In genomic region chr4:190114991-190115390, GRCh38 we compare ENCODE assay signal across 15 cellular contexts. TPM values are rescaled to one million over a fixed set of nuclear protein-coding genes. Genes with fewer than 3 reads are reported as not detected.
DNase-seq lines count a peak whose midpoint lies in the region; ATAC-seq and TF ChIP-seq lines count a peak whose summit lies in the region.
"Not testable (repeated sequence)": the region's sequence is repeated elsewhere in the genome, so short reads cannot be mapped to it uniquely, and the experiment has no call there.
"Had no signal": no experiment of that assay in that cellular context is flagged by ENCODE, and none has a peak within 500 bp of the region (broad histone marks: within the 10 kb centered on the region; RNA-seq: fewer than 3 reads in every experiment).

No MANE protein-coding gene starts in this region.

- DNase-seq in HT1080 (ENCODE audit: low read depth), result peak; percentile 0
- peak; percentile 4 for DNase-seq in MM.1S
- peak; percentile 2 for DNase-seq in activated naive CD8-positive, alpha-beta T cell treated with anti-CD3 and anti-CD28 coated beads, Interleukin-2, amount 50 U/mL, for 24 hours
- peak; percentile 43 for DNase-seq in cardiac septum (ENCODE audit: low spot score)
- DNase-seq in left lobe of liver (ENCODE audit: low spot score), result peak; percentile 35
- peak; percentile 46 for DNase-seq in sigmoid colon
- peak; percentile 2 for DNase-seq in superior temporal gyrus (ENCODE audit: extremely low spot score)

- H3F3A ChIP-seq in MM.1S (ENCODE audit: insufficient read depth, low read length), result not testable (repeated sequence)

- not testable (repeated sequence) for TF ChIP-seq EP300 in sigmoid colon (IDR thresholded peaks at IDR 0.05)

- H3K27ac ChIP-seq in MM.1S (ENCODE audit: low read length); sigmoid colon: not testable (repeated sequence)

- not testable (repeated sequence) for H3K4me2 ChIP-seq in MM.1S (ENCODE audit: low read depth, low read length)

- not testable (repeated sequence) for H3K27ac Mint-ChIP-seq in activated naive CD8-positive, alpha-beta T cell treated with anti-CD3 and anti-CD28 coated beads, Interleukin-2, amount 50 U/mL, for 24 hours

- not testable (repeated sequence) for H3K27me3 Mint-ChIP-seq in activated naive CD8-positive, alpha-beta T cell treated with anti-CD3 and anti-CD28 coated beads, Interleukin-2, amount 50 U/mL, for 24 hours

- H3K36me3 ChIP-seq in MM.1S (replicated peaks; ENCODE audit: insufficient read depth, low read length); sigmoid colon: not testable (repeated sequence)

- not testable (repeated sequence) for H3K79me2 ChIP-seq in MM.1S (ENCODE audit: low read length)

- not testable (repeated sequence) for H2AFZ ChIP-seq in MM.1S (ENCODE audit: low read length)

- not testable (repeated sequence) for H3K36me3 Mint-ChIP-seq in activated naive CD8-positive, alpha-beta T cell treated with anti-CD3 and anti-CD28 coated beads, Interleukin-2, amount 50 U/mL, for 24 hours (ENCODE audit: low read depth)

- not testable (repeated sequence) for ATAC-seq in activated naive CD8-positive, alpha-beta T cell treated with anti-CD3 and anti-CD28 coated beads, Interleukin-2, amount 50 U/mL, for 24 hours; left lobe of liver

- not testable (repeated sequence) for H3K4me3 Mint-ChIP-seq in activated naive CD8-positive, alpha-beta T cell treated with anti-CD3 and anti-CD28 coated beads, Interleukin-2, amount 50 U/mL, for 24 hours

- intact Hi-C loops in cardiac septum (cut with DNase I); sigmoid colon (cut with DNase I): not testable (repeated sequence)

- not testable (repeated sequence) for H3K9me3 Mint-ChIP-seq in activated naive CD8-positive, alpha-beta T cell treated with anti-CD3 and anti-CD28 coated beads, Interleukin-2, amount 50 U/mL, for 24 hours

- not testable (repeated sequence) for H3K9me3 ChIP-seq in MM.1S (replicated peaks; ENCODE audit: insufficient read depth, low read length); sigmoid colon

- H3K27me3 ChIP-seq in MM.1S (replicated peaks; ENCODE audit: insufficient read depth, low read length), result not testable (repeated sequence)
- peaks cover 0 to 15% (median 3%) of the 10 kb centered on the region in 3 donors for H3K27me3 ChIP-seq in sigmoid colon

- H3K4me1 ChIP-seq in MM.1S (ENCODE audit: low read length); sigmoid colon: not testable (repeated sequence)

- H3K4me3 ChIP-seq in MM.1S (ENCODE audit: low read length); sigmoid colon: not testable (repeated sequence)

- not testable (repeated sequence) for H4K20me1 ChIP-seq in MM.1S (ENCODE audit: insufficient read depth, low read length)

- H3K9me2 ChIP-seq in MM.1S (replicated peaks; ENCODE audit: insufficient read depth, low read length), result not testable (repeated sequence)

- not testable (repeated sequence) for TF ChIP-seq CTCF in MM.1S (IDR thresholded peaks at IDR 0.05; ENCODE audit: low read length); sigmoid colon (IDR thresholded peaks at IDR 0.05)

- 59 to 60% methylated on average over 3 of the region's 3 CpGs for WGBS in sigmoid colon, 2 donors

- not testable (repeated sequence) for H3K4me1 Mint-ChIP-seq in activated naive CD8-positive, alpha-beta T cell treated with anti-CD3 and anti-CD28 coated beads, Interleukin-2, amount 50 U/mL, for 24 hours

- H3K9ac ChIP-seq in MM.1S (ENCODE audit: low read length), result not testable (repeated sequence)

- TF ChIP-seq POLR2A in sigmoid colon (IDR thresholded peaks at IDR 0.05), result not testable (repeated sequence)

RNA-seq across cellular contexts. Expression of gene DBET, which starts 50.7 kb away (rescaled TPM):
- total RNA-seq in HT1080 (2014; rRNA removed; shearing (Covaris generic)), result not detected in 2 replicates
- polyA plus RNA-seq in HT1080 (2015; cell fraction: cytosol; rRNA removed), result not detected in 2 replicates
- not detected in 2 replicates for polyA plus RNA-seq in HT1080 (2015; cell fraction: nucleus; rRNA removed)
- total RNA-seq in cardiac septum, result 0.05 TPM
- total RNA-seq in left lobe of liver, result not detected
- not detected for total RNA-seq in sigmoid colon
- not detected for polyA plus RNA-seq in sigmoid colon
- total RNA-seq: A673; CD4-positive, alpha-beta memory T cell; Daoy; GM23248; H4; HT-29 had no signal
- polyA plus RNA-seq: AG04450; CD14-positive monocyte; CD4-positive, alpha-beta memory T cell; GM23248 had no signal

RNA-seq across cellular contexts. Expression of gene DUX4, which starts 58.6 kb away (rescaled TPM):
- not detected in 2 replicates for total RNA-seq in HT1080 (2014; rRNA removed; shearing (Covaris generic))
- not detected in 2 replicates for polyA plus RNA-seq in HT1080 (2015; cell fraction: cytosol; rRNA removed)
- not detected in 2 replicates for polyA plus RNA-seq in HT1080 (2015; cell fraction: nucleus; rRNA removed)
- total RNA-seq in cardiac septum (not detected), left lobe of liver (not detected), sigmoid colon (not detected)
- not detected for polyA plus RNA-seq in sigmoid colon
- total RNA-seq: A673; CD4-positive, alpha-beta memory T cell; Daoy; GM23248; H4; HT-29 had no signal
- polyA plus RNA-seq: AG04450; CD14-positive monocyte; CD4-positive, alpha-beta memory T cell; GM23248 had no signal
